ENCODE assay signal across 11 cellular contexts in genomic region chr11:76579047-76579751, GRCh38.
A peak's percentile ranks its signal among the peaks of the same experiment; 100 is the strongest.
DNase-seq lines count a peak whose midpoint lies in the region; ATAC-seq and TF ChIP-seq lines count a peak whose summit lies in the region.
"Had no signal": no experiment of that assay in that cellular context is flagged by ENCODE, and none has a peak within 500 bp of the region (broad histone marks: within the 10 kb centered on the region; RNA-seq: fewer than 3 reads in every experiment).

No MANE protein-coding gene starts in this region.

- no peaks in the 10 kb centered on the region for H3K4me1 Mint-ChIP-seq in activated T-cell treated with anti-CD3 and anti-CD28 coated beads, Interleukin-2, amount 50 U/mL, for 72 hours (ENCODE audit: low read depth)

- no peak overlapping the region for H2BK5ac ChIP-seq in neuronal stem cell (ENCODE audit: low read length)

- H3K4me3 ChIP-seq in BJ (ENCODE audit: low read depth, low read length) (no peak overlapping the region), SU-DHL-6 (ENCODE audit: insufficient read depth, low read length, poor library complexity, severe bottlenecking) (no peak overlapping the region), neuronal stem cell (ENCODE audit: low read length in 2 of 2) (no peak overlapping the region)

- H3K27me3 Mint-ChIP-seq in activated T-cell treated with anti-CD3 and anti-CD28 coated beads, Interleukin-2, amount 50 U/mL, for 72 hours (ENCODE audit: low read depth): no peaks in the 10 kb centered on the region

- DNase-seq in BJ (ENCODE audit: low read depth) (no peak), Right ventricle myocardium inferior (ENCODE audit: missing footprints) (peak; percentile 72), neuronal stem cell (ENCODE audit: low spot score) (no peak), NCI-H446 (lab: John Stamatoyannopoulos, UW) (no peak), DMS114 treated with DMSO at 0.1 percent for 48 hours (lab: John Stamatoyannopoulos, UW; ENCODE audit: unreplicated experiment) (no peak), NCI-H2107 (lab: John Stamatoyannopoulos, UW) (no peak)
- DNase-seq in activated T-cell treated with anti-CD3 and anti-CD28 coated beads, Interleukin-2, amount 50 U/mL, for 72 hours: no peak
- DNase-seq: NCI-H1930 had no signal

- no peaks in the 10 kb centered on the region for H3K9me3 Mint-ChIP-seq in activated T-cell treated with anti-CD3 and anti-CD28 coated beads, Interleukin-2, amount 50 U/mL, for 72 hours
- H3K9me3 Mint-ChIP-seq: stimulated activated naive CD8-positive, alpha-beta T cell treated with anti-CD3 and anti-CD28 coated beads, Interleukin-15, Interleukin-2, amounts not matched to agents 100 ng/mL and 50 ng/mL, for 24 hours had no signal

- H3K9me2 ChIP-seq in SU-DHL-6 (replicated peaks; ENCODE audit: insufficient read depth, low read length): no peaks in the 10 kb centered on the region

- H3K4ac ChIP-seq in neuronal stem cell (ENCODE audit: low read length): no peak overlapping the region

- no peaks in the 10 kb centered on the region for H3K79me1 ChIP-seq in neuronal stem cell (ENCODE audit: low read depth, low read length)

- H3K9ac ChIP-seq in SU-DHL-6 (ENCODE audit: low read length): no peak overlapping the region
- H3K9ac ChIP-seq in neuronal stem cell (ENCODE audit: low read depth, low read length, poor library complexity): no peak overlapping the region

- H3K9me3 ChIP-seq in SU-DHL-6 (ENCODE audit: insufficient read depth, low read length) (no peaks in the 10 kb centered on the region), neuronal stem cell (replicated peaks in 1 of 2; ENCODE audit: control insufficient read depth in 2 of 2, insufficient read depth in 1 of 2, low read depth in 1 of 2, low read length in 2 of 2) (no peaks in the 10 kb centered on the region)
- H3K9me3 ChIP-seq: neutrophil had no signal

- no peaks in the 10 kb centered on the region for H3K79me2 ChIP-seq in SU-DHL-6 (ENCODE audit: insufficient read depth, low read length)

- H4K20me1 ChIP-seq in SU-DHL-6 (ENCODE audit: low read depth, low read length): no peaks in the 10 kb centered on the region

- no peak overlapping the region for H2BK120ac ChIP-seq in neuronal stem cell (ENCODE audit: low read depth, low read length)

- no peak overlapping the region for H3K14ac ChIP-seq in neuronal stem cell (ENCODE audit: low read length)

- H3K27me3 ChIP-seq in BJ (ENCODE audit: control insufficient read depth, insufficient read depth, low read length) (no peaks in the 10 kb centered on the region), SU-DHL-6 (ENCODE audit: low read length) (no peaks in the 10 kb centered on the region), neuronal stem cell (ENCODE audit: control insufficient read depth in 3 of 3, insufficient read depth in 3 of 3, low read depth in 1 of 3, low read length in 3 of 3) (no peaks in the 10 kb centered on the region)
- H3K27me3 ChIP-seq: neutrophil had no signal

- H3K36me3 Mint-ChIP-seq in activated T-cell treated with anti-CD3 and anti-CD28 coated beads, Interleukin-2, amount 50 U/mL, for 72 hours (ENCODE audit: insufficient read depth in 2 of 2): no peaks in the 10 kb centered on the region

- no peak overlapping the region for H2BK12ac ChIP-seq in neuronal stem cell (ENCODE audit: low read length)

- peaks cover 5 to 7% of the 10 kb centered on the region in 2 donors for H3K4me1 ChIP-seq in neuronal stem cell (ENCODE audit: control insufficient read depth in 2 of 2, insufficient read depth in 1 of 2, low read depth in 1 of 2, low read length in 2 of 2)

- peak; percentile 73 for ATAC-seq in Right ventricle myocardium inferior
- no peak for ATAC-seq in activated T-cell treated with anti-CD3 and anti-CD28 coated beads, Interleukin-2, amount 50 U/mL, for 72 hours (replicated peaks in 1 of 2)

- WGBS in neuronal stem cell (ENCODE audit: extremely low coverage in 2 of 2, insufficient read length in 2 of 2, insufficient replicate concordance in 1 of 2), 2 donors: no CpG with 5 or more reads among the region's 19 CpGs

- CTCF ChIA-PET in BJ (lab: Yijun Ruan, JAX): interaction anchor here (1.4 kb wide), 1 partner anchor 100 kb away, joined by 3 read pairs; no protein-coding TSS in a partner anchor

- peak overlapping the region; percentile 55 for H3K18ac ChIP-seq in neuronal stem cell (ENCODE audit: low read length)

- 0 out of 2 replicates have a peak, but pooled peaks have one; percentile 4 for TF ChIP-seq CTCF in BJ (IDR thresholded peaks at IDR 0.05; ENCODE audit: insufficient read depth, low read depth, low read length)
- peak; percentile 9 for TF ChIP-seq CTCF in SU-DHL-6 (IDR thresholded peaks at IDR 0.05; ENCODE audit: insufficient read depth, low read length, poor library complexity, severe bottlenecking)

- no peak overlapping the region for H2BK15ac ChIP-seq in neuronal stem cell (ENCODE audit: low read length)

- POLR2A ChIA-PET in BJ (lab: Charles Lee): no interaction called here

- no peak overlapping the region for H3K4me2 ChIP-seq in SU-DHL-6 (ENCODE audit: low read depth, low read length, poor library complexity, severe bottlenecking)
- H3K4me2 ChIP-seq in neuronal stem cell (ENCODE audit: insufficient read depth, low read length, poor library complexity, severe bottlenecking): no peak overlapping the region

- no peak overlapping the region for H2AK5ac ChIP-seq in neuronal stem cell (ENCODE audit: low read depth, low read length)

- H3K36me3 ChIP-seq in BJ (ENCODE audit: control insufficient read depth, insufficient read depth, low read length) (no peaks in the 10 kb centered on the region), SU-DHL-6 (ENCODE audit: low read length) (no peaks in the 10 kb centered on the region), neuronal stem cell (replicated peaks in 1 of 2; ENCODE audit: control insufficient read depth in 2 of 2, insufficient read depth in 2 of 2, low read length in 2 of 2) (no peaks in the 10 kb centered on the region)
- H3K36me3 ChIP-seq: neutrophil had no signal

- H2AFZ ChIP-seq in SU-DHL-6 (ENCODE audit: low read depth, low read length, severe bottlenecking) (no peak overlapping the region), neuronal stem cell (ENCODE audit: low read length) (peak overlapping the region; percentile 80)

- no peak overlapping the region for H3K27ac Mint-ChIP-seq in activated T-cell treated with anti-CD3 and anti-CD28 coated beads, Interleukin-2, amount 50 U/mL, for 72 hours

- H3K27ac ChIP-seq in SU-DHL-6 (ENCODE audit: low read depth, low read length) (no peak overlapping the region), neuronal stem cell (replicated peaks; ENCODE audit: low read length) (no peak overlapping the region)
- H3K27ac ChIP-seq: neutrophil had no signal

- H4K8ac ChIP-seq in neuronal stem cell (ENCODE audit: low read depth, low read length): no peak overlapping the region

- intact Hi-C loops in Right ventricle myocardium inferior (cut with DNase I): no loop called here

- H3K4me3 Mint-ChIP-seq in activated T-cell treated with anti-CD3 and anti-CD28 coated beads, Interleukin-2, amount 50 U/mL, for 72 hours: no peak overlapping the region
- H3K4me3 Mint-ChIP-seq: stimulated activated naive CD8-positive, alpha-beta T cell treated with anti-CD3 and anti-CD28 coated beads, Interleukin-15, Interleukin-2, amounts not matched to agents 100 ng/mL and 50 ng/mL, for 24 hours had no signal

- no peak overlapping the region for H4K91ac ChIP-seq in neuronal stem cell (ENCODE audit: low read depth, low read length, poor library complexity)

- H3K23ac ChIP-seq in neuronal stem cell (ENCODE audit: low read depth, low read length, poor library complexity): no peak overlapping the region

- no peaks in the 10 kb centered on the region for H3F3A ChIP-seq in SU-DHL-6 (ENCODE audit: insufficient read depth)
